8 cellular contexts compared by ENCODE assay signal in the genomic region with DNA sequence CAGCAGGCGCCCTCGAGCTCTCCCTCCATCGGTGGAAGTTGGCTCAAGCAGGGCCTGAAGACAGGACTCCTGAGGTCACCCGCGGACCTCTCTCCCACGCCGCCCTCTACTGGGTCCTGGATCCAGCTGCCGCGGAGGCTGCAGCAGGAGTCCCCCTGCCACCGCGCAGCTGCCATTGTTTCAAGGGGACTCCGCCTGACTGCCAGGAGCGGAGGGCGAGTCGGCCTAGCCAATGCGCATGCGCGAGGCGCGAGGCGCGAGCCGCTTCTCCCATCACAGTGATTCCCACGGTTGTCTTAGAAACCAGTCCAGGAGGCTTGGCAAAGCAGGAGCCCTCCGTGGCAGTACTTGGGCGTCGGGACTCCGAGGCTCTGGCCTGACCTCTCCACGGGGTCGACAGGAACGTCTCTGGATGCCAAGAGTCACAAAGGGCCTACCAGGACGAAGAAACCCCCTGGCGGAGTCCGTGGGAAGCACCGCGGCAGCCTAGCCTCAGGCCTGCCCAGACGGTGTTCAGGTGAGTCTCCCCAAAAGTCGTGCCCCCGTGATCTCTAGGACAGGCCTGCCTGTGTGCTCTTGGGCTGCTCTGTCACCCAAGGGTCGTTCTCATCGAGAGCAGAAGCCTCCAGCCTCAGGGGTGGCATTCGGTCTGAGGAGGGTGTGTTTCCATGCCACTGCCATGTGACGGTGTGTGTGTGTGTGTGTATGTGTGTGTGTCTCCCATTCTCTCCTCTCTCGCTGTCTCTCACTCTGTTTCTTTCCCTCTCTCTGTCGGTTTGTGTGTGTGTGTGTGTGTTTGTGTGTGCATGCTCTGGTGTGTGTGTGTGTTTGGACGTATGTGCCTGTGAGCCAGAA.
DNase-seq lines count a peak whose midpoint lies in the region; ATAC-seq and TF ChIP-seq lines count a peak whose summit lies in the region.

No MANE protein-coding gene starts in this region.

- no peak for TF ChIP-seq POLR2A in NB4 (IDR thresholded peaks at IDR 0.05; ENCODE audit: extremely low read depth, insufficient read length)

- intact Hi-C loops in activated CD8-positive, alpha-beta T cell treated with anti-CD3 and anti-CD28 coated beads for 36 hours (cut with micrococcal nuclease), result no loop called here

- H3K4me1 ChIP-seq in thoracic aorta (ENCODE audit: control insufficient read depth in 1 of 2, low read depth in 2 of 2), result no peaks in the 10 kb centered on the region

- no peak overlapping the region for H3K4me3 ChIP-seq in NB4 (ENCODE audit: low read depth, low read length)
- peak overlapping the region; percentile 24 for H3K4me3 ChIP-seq in epithelial cell of proximal tubule (ENCODE audit: low read depth, low read length)
- H3K4me3 ChIP-seq in thoracic aorta, result peak overlapping the region; percentile 68

- H3K36me3 ChIP-seq in thoracic aorta, result no peaks in the 10 kb centered on the region

- peaks cover 27% of the 10 kb centered on the region for H3K4me1 Mint-ChIP-seq in activated CD8-positive, alpha-beta T cell treated with anti-CD3 and anti-CD28 coated beads for 36 hours (ENCODE audit: low read depth)

- peak overlapping the region; percentile 70 for H3K4me3 Mint-ChIP-seq in activated CD8-positive, alpha-beta T cell treated with anti-CD3 and anti-CD28 coated beads for 36 hours

- no peak overlapping the region for H3K27ac Mint-ChIP-seq in activated CD8-positive, alpha-beta T cell treated with anti-CD3 and anti-CD28 coated beads for 36 hours

- H3K9me3 Mint-ChIP-seq in activated CD8-positive, alpha-beta T cell treated with anti-CD3 and anti-CD28 coated beads for 36 hours, result no peaks in the 10 kb centered on the region

- no peaks in the 10 kb centered on the region for H3K9me3 ChIP-seq in thoracic aorta

- DNase-seq in D341Med (ENCODE audit: low spot score), result peak; percentile 39
- DNase-seq in NB4 (ENCODE audit: low read depth), result peak; percentile 4
- peak; percentile 67 for DNase-seq in activated CD8-positive, alpha-beta T cell treated with anti-CD3 and anti-CD28 coated beads for 36 hours
- no peak for DNase-seq in epithelial cell of proximal tubule (ENCODE audit: low read depth)
- DNase-seq in nucleus accumbens (lab: John Stamatoyannopoulos, UW), result peak in 45 of 56 donors; percentile 13 to 73 (median 40)
- no peak for DNase-seq in thoracic aorta (ENCODE audit: low spot score)
- no peak for DNase-seq in NCI-H226

- H3K27ac ChIP-seq in thoracic aorta, result no peak overlapping the region

- CTCF ChIA-PET in activated CD8-positive, alpha-beta T cell treated with anti-CD3 and anti-CD28 coated beads for 36 hours (lab: Charles Lee), result no interaction called here

- ATAC-seq in GM21526 (IDR thresholded peaks at IDR 0.05; ENCODE audit: low FRiP score, unreplicated experiment), result peak; percentile 91
- peak; percentile 90 for ATAC-seq in activated CD8-positive, alpha-beta T cell treated with anti-CD3 and anti-CD28 coated beads for 36 hours
- ATAC-seq in thoracic aorta (ENCODE audit: insufficient number of reproducible peaks, low FRiP score, low read depth), result no peak

- POLR2A ChIA-PET in activated CD8-positive, alpha-beta T cell treated with anti-CD3 and anti-CD28 coated beads for 36 hours (lab: Charles Lee), result no interaction called here

- TF ChIP-seq CTCF in NB4 (IDR thresholded peaks at IDR 0.05; ENCODE audit: low read depth, low read length) (no peak), epithelial cell of proximal tubule (conservative IDR thresholded peaks at IDR 0.05; ENCODE audit: low read depth, low read length) (peak; percentile 39), thoracic aorta (IDR thresholded peaks at IDR 0.05) (peak; percentile 35)
- peak; percentile 44 for TF ChIP-seq CTCF in activated CD8-positive, alpha-beta T cell treated with anti-CD3 and anti-CD28 coated beads for 36 hours (IDR thresholded peaks at IDR 0.05)

- H3K27me3 ChIP-seq in thoracic aorta (replicated peaks; ENCODE audit: insufficient read depth), result no peaks in the 10 kb centered on the region

- no peaks in the 10 kb centered on the region for H3K36me3 Mint-ChIP-seq in activated CD8-positive, alpha-beta T cell treated with anti-CD3 and anti-CD28 coated beads for 36 hours (ENCODE audit: low read depth)

- peaks cover 4% of the 10 kb centered on the region for H3K27me3 Mint-ChIP-seq in activated CD8-positive, alpha-beta T cell treated with anti-CD3 and anti-CD28 coated beads for 36 hours

Comparison
In these comparisons a context has a peak if more than half of its experiments do, and no peak if none do; other contexts are left out.
1. DNase-seq: peak in D341Med (single experiment), NB4 (single experiment), activated CD8-positive, alpha-beta T cell treated with anti-CD3 and anti-CD28 coated beads for 36 hours (single experiment) and nucleus accumbens (45 of 56); none in epithelial cell of proximal tubule (single experiment), thoracic aorta (single experiment) and NCI-H226 (single experiment).